1 cellular context compared by ENCODE assay signal in genomic region chr11:60175860-60176275, GRCh38.
TF ChIP-seq lines count a peak whose summit lies in the region.

No MANE protein-coding gene starts in this region.

TF ChIP-seq in WTC11, 78 proteins besides CTCF, POLR2A, EP300 and RAD21 (continued from another document):
- no peak for TF ChIP-seq USF1 (CRISPR knock-in tag; IDR thresholded peaks at IDR 0.05)
- TF ChIP-seq NR1H2 (CRISPR knock-in tag; IDR thresholded peaks at IDR 0.05) = no peak
